In genomic region chr7:120272896-120273475, GRCh38 we compare ENCODE assay signal across 9 cellular contexts. TPM values are rescaled to one million over a fixed set of nuclear protein-coding genes. Genes with fewer than 3 reads are reported as not detected.
DNase-seq lines count a peak whose midpoint lies in the region; ATAC-seq and TF ChIP-seq lines count a peak whose summit lies in the region.
"Had no signal": no experiment of that assay in that cellular context is flagged by ENCODE, and none has a peak within 500 bp of the region (broad histone marks: within the 10 kb centered on the region; RNA-seq: fewer than 3 reads in every experiment).

KCND2 (plus strand) TSS chr7:120273175.

- DNase-seq in LHCN-M2 (ENCODE audit: low read depth), result peak; percentile 11
- no peak for DNase-seq in brain microvascular endothelial cell
- peak in 1 of 2 donors; percentile 80 for DNase-seq in left lung
- no peak for DNase-seq in MV-4-11 (lab: John Stamatoyannopoulos, UW)
- DNase-seq in activated CD8-positive, alpha-beta memory T cell treated with anti-CD3 and anti-CD28 coated beads, Interleukin-2, amount 50 U/mL, for 48 hours, result no peak

- peak within 1 kb of the TSS; percentile 75 for H3K4me3 ChIP-seq in GM12875 (ENCODE audit: low read depth, low read length)
- H3K4me3 ChIP-seq in brain microvascular endothelial cell (ENCODE audit: low read depth, low read length), result peak within 1 kb of the TSS; percentile 70
- H3K4me3 ChIP-seq in left lung, result peak within 1 kb of the TSS; percentile 27 to 32
- H3K4me3 ChIP-seq in thymus (ENCODE audit: low read length), result peak within 1 kb of the TSS; percentile 34

- H3K27me3 ChIP-seq in brain microvascular endothelial cell (replicated peaks), result no peaks in the 10 kb centered on the region
- H3K27me3 ChIP-seq in left lung, result peaks cover 3 to 36% of the 10 kb centered on the region in 2 donors
- peaks cover 25% of the 10 kb centered on the region for H3K27me3 ChIP-seq in thymus (ENCODE audit: control insufficient read depth, insufficient read depth)

- 2% methylated on average over 59 of the region's 59 CpGs for WGBS in thymus

- H3K9me3 ChIP-seq in left lung (no peaks in the 10 kb centered on the region), thymus (ENCODE audit: control insufficient read depth) (no peaks in the 10 kb centered on the region)

- intact Hi-C loops in left lung (cut with DNase I), result loop anchor here in 1 of 2 donors (10.0 kb wide), 1 partner anchor 338 kb away; no protein-coding TSS in a partner anchor

- TF ChIP-seq CTCF in GM12875 (IDR thresholded peaks at IDR 0.05; ENCODE audit: borderline replicate concordance, insufficient read depth, low read depth, low read length), result no peak
- no peak for TF ChIP-seq CTCF in brain microvascular endothelial cell (IDR thresholded peaks at IDR 0.05; ENCODE audit: low read depth, low read length, missing control alignments)
- TF ChIP-seq CTCF in left lung (IDR thresholded peaks at IDR 0.05), result no peak

- in situ Hi-C loops in brain microvascular endothelial cell (cut with HindIII; ENCODE audit: low pct_ligation_motif_present, low sequenced_read_pairs), result no loop called here

- ATAC-seq in GM21717 (IDR thresholded peaks at IDR 0.05; ENCODE audit: unreplicated experiment), result peak; percentile 42
- ATAC-seq in left lung, result peak; percentile 29

- no peak within 1 kb of the TSS for H3K27ac ChIP-seq in brain microvascular endothelial cell
- H3K27ac ChIP-seq in left lung, result no peak within 1 kb of the TSS
- no peak within 1 kb of the TSS for H3K27ac ChIP-seq in thymus (ENCODE audit: low read depth)

- H3K4me1 ChIP-seq in left lung (peaks cover 0 to 8% of the 10 kb centered on the region in 2 donors), thymus (ENCODE audit: control insufficient read depth, insufficient read depth, low read length) (no peaks in the 10 kb centered on the region)

- no peaks in the 10 kb centered on the region for H3K36me3 ChIP-seq in brain microvascular endothelial cell (replicated peaks)
- H3K36me3 ChIP-seq in left lung, result no peaks in the 10 kb centered on the region
- no peaks in the 10 kb centered on the region for H3K36me3 ChIP-seq in thymus (ENCODE audit: control insufficient read depth, insufficient read depth)

RNA-seq across cellular contexts. Expression of gene KCND2, which starts in this region (rescaled TPM):
- 0.34 TPM in 1 of 2 replicates, not detected in the other for total RNA-seq in LHCN-M2 (2014; rRNA removed)
- 0.05 TPM for polyA plus RNA-seq in LHCN-M2 (2012)
- under 1 TPM; 0.21 to 0.23 TPM for total RNA-seq in left lung
- polyA plus RNA-seq in thymus, result 0.11 TPM
- total RNA-seq: T-helper 1 cell treated with Interleukin-12 subunit alpha and Interleukin-12 subunit beta and Interleukin-4 antibody, amounts not matched to agents 30 ng/mL and 1 ng/mL, for 36 hours had no signal

Comparison
In these comparisons a context has a peak if more than half of its experiments do, and no peak if none do; other contexts are left out.
1. Peak in DNase-seq in LHCN-M2; RNA of the gene not detected or under 1 TPM.
2. Peak in ATAC-seq and H3K4me3 ChIP-seq in left lung; RNA of the gene not detected or under 1 TPM.